In genomic region chr20:50793575-50794016, GRCh38 we compare ENCODE assay signal across 1 cellular context.
TF ChIP-seq lines count a peak whose summit lies in the region.
"Not testable (repeated sequence)": the region's sequence is repeated elsewhere in the genome, so short reads cannot be mapped to it uniquely, and the experiment has no call there.

No MANE protein-coding gene starts in this region.

TF ChIP-seq in HepG2, 621 proteins besides CTCF, POLR2A, EP300 and RAD21 (continued from another document and continues in another):
- TF ChIP-seq MAX (IDR thresholded peaks at IDR 0.05) (0 out of 2 replicates have a peak, but pooled peaks have one; percentile 14), ZFP90 (CRISPR knock-in tag; IDR thresholded peaks at IDR 0.05; ENCODE audit: borderline replicate concordance) (0 out of 2 replicates have a peak, but pooled peaks have one; percentile 26), ZNF800 (CRISPR knock-in tag; IDR thresholded peaks at IDR 0.05) (peak; percentile 60; the same call in 1 of the 2 replicates), RCOR2 (CRISPR knock-in tag; IDR thresholded peaks at IDR 0.05) (0 out of 2 replicates have a peak, but pooled peaks have one; percentile 55), ZNF234 (CRISPR knock-in tag; conservative IDR thresholded peaks at IDR 0.05) (0 out of 2 replicates have a peak, but pooled peaks have one; percentile 50), AHDC1 (CRISPR knock-in tag; IDR thresholded peaks at IDR 0.05; ENCODE audit: borderline replicate concordance) (0 out of 2 replicates have a peak, but pooled peaks have one; percentile 26), TCF7 (IDR thresholded peaks at IDR 0.05; ENCODE audit: low read depth) (peak; percentile 10; the same call in 1 of the 2 replicates), ZNF280D (CRISPR knock-in tag; IDR thresholded peaks at IDR 0.05) (0 out of 2 replicates have a peak, but pooled peaks have one; percentile 44), FOXP4 (CRISPR knock-in tag; IDR thresholded peaks at IDR 0.05) (peak; percentile 57), ZNF646 (CRISPR knock-in tag; IDR thresholded peaks at IDR 0.05) (0 out of 2 replicates have a peak, but pooled peaks have one; percentile 33), KDM1A (CRISPR knock-in tag; IDR thresholded peaks at IDR 0.05) (0 out of 2 replicates have a peak, but pooled peaks have one; percentile 28), NR2F6 (IDR thresholded peaks at IDR 0.05) (peak; percentile 2; the same call in 1 of the 2 replicates), ZNF362 (CRISPR knock-in tag; IDR thresholded peaks at IDR 0.05; ENCODE audit: borderline replicate concordance) (peak; percentile 89), HNF1B (CRISPR knock-in tag; IDR thresholded peaks at IDR 0.05) (peak; percentile 24; the same call in 1 of the 2 replicates), ZNF292 (CRISPR knock-in tag; IDR thresholded peaks at IDR 0.05; ENCODE audit: borderline replicate concordance, low read depth) (0 out of 2 replicates have a peak, but pooled peaks have one; percentile 42), ARID5B (CRISPR knock-in tag; IDR thresholded peaks at IDR 0.05) (peak; percentile 34; the same call in 1 of the 2 replicates), ADNP (CRISPR knock-in tag; IDR thresholded peaks at IDR 0.05) (peak; percentile 88), GATAD2A (CRISPR knock-in tag; IDR thresholded peaks at IDR 0.05) (0 out of 2 replicates have a peak, but pooled peaks have one; percentile 27), ZNF460 (CRISPR knock-in tag; IDR thresholded peaks at IDR 0.05; ENCODE audit: borderline replicate concordance) (peak; percentile 95)
- TF ChIP-seq NR2F6 (CRISPR knock-in tag; IDR thresholded peaks at IDR 0.05) = not testable (repeated sequence)
